Comparison of ENCODE assay signal across 1 cellular context in the genomic region with DNA sequence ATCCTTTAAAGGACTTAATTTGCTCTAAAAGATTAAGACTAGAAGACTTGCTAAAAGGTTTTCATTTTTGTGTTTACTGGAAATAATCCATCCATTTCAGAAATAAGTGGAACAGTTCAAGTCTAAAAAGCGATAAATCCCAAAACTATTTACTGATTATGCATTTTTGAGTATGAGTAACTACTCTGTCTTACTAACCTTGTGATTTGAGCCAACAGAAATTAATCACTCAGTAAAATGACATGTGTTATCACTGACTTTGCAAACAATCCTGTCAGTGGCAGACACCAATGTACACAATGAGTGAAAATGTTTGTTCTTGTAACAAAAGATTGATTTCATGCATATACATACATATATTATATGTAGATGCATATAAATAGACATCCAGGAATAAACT.
TF ChIP-seq lines count a peak whose summit lies in the region.

No MANE protein-coding gene starts in this region.

TF ChIP-seq in GM23338, 12 proteins besides CTCF, POLR2A, EP300 and RAD21:
- TF ChIP-seq, protein P1, sequence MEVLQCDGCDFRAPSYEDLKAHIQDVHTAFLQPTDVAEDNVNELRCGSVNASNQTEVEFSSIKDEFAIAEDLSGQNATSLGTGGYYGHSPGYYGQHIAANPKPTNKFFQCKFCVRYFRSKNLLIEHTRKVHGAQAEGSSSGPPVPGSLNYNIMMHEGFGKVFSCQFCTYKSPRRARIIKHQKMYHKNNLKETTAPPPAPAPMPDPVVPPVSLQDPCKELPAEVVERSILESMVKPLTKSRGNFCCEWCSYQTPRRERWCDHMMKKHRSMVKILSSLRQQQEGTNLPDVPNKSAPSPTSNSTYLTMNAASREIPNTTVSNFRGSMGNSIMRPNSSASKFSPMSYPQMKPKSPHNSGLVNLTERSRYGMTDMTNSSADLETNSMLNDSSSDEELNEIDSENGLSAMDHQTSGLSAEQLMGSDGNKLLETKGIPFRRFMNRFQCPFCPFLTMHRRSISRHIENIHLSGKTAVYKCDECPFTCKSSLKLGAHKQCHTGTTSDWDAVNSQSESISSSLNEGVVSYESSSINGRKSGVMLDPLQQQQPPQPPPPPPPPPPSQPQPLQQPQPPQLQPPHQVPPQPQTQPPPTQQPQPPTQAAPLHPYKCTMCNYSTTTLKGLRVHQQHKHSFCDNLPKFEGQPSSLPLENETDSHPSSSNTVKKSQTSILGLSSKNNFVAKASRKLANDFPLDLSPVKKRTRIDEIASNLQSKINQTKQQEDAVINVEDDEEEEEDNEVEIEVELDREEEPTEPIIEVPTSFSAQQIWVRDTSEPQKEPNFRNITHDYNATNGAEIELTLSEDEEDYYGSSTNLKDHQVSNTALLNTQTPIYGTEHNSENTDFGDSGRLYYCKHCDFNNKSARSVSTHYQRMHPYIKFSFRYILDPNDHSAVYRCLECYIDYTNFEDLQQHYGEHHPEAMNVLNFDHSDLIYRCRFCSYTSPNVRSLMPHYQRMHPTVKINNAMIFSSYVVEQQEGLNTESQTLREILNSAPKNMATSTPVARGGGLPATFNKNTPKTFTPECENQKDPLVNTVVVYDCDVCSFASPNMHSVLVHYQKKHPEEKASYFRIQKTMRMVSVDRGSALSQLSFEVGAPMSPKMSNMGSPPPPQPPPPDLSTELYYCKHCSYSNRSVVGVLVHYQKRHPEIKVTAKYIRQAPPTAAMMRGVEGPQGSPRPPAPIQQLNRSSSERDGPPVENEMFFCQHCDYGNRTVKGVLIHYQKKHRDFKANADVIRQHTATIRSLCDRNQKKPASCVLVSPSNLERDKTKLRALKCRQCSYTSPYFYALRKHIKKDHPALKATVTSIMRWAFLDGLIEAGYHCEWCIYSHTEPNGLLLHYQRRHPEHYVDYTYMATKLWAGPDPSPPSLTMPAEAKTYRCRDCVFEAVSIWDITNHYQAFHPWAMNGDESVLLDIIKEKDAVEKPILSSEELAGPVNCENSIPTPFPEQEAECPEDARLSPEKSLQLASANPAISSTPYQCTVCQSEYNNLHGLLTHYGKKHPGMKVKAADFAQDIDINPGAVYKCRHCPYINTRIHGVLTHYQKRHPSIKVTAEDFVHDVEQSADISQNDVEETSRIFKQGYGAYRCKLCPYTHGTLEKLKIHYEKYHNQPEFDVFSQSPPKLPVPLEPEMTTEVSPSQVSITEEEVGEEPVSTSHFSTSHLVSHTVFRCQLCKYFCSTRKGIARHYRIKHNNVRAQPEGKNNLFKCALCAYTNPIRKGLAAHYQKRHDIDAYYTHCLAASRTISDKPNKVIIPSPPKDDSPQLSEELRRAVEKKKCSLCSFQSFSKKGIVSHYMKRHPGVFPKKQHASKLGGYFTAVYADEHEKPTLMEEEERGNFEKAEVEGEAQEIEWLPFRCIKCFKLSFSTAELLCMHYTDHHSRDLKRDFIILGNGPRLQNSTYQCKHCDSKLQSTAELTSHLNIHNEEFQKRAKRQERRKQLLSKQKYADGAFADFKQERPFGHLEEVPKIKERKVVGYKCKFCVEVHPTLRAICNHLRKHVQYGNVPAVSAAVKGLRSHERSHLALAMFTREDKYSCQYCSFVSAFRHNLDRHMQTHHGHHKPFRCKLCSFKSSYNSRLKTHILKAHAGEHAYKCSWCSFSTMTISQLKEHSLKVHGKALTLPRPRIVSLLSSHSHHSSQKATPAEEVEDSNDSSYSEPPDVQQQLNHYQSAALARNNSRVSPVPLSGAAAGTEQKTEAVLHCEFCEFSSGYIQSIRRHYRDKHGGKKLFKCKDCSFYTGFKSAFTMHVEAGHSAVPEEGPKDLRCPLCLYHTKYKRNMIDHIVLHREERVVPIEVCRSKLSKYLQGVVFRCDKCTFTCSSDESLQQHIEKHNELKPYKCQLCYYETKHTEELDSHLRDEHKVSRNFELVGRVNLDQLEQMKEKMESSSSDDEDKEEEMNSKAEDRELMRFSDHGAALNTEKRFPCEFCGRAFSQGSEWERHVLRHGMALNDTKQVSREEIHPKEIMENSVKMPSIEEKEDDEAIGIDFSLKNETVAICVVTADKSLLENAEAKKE (CRISPR knock-in tag; IDR thresholded peaks at IDR 0.05): no peak
- TF ChIP-seq CREB1 (CRISPR knock-in tag; IDR thresholded peaks at IDR 0.05; ENCODE audit: low read depth): no peak
- TF ChIP-seq POLR2AphosphoS5 (IDR thresholded peaks at IDR 0.05; ENCODE audit: low read depth): no peak
- TF ChIP-seq, protein P2, sequence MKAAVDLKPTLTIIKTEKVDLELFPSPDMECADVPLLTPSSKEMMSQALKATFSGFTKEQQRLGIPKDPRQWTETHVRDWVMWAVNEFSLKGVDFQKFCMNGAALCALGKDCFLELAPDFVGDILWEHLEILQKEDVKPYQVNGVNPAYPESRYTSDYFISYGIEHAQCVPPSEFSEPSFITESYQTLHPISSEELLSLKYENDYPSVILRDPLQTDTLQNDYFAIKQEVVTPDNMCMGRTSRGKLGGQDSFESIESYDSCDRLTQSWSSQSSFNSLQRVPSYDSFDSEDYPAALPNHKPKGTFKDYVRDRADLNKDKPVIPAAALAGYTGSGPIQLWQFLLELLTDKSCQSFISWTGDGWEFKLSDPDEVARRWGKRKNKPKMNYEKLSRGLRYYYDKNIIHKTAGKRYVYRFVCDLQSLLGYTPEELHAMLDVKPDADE (IDR thresholded peaks at IDR 0.05): no peak
